In the genomic region with DNA sequence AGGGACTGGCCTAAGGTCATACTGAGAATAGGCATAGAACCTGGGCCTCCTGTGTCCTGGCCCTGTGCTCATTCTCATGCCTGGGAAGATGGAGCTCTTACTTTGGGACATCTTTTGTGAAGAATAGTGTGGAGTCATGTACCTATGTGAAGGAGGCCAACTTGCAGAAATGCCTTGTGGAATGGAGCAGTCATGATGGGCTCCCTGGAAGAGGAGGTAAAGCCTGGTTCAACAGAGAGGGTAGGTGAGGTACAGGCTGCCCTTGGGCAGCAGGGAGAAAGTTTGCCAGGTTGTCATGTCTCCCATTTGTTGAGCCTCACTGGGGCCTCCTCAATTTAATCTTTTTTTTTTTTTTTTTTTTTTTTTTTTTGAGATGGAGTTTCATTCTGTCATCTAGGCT, we compare ENCODE assay signal across 21 cellular contexts. TPM values are rescaled to one million over a fixed set of nuclear protein-coding genes. Genes with fewer than 3 reads are reported as not detected.
A peak's percentile ranks its signal among the peaks of the same experiment; 100 is the strongest.
DNase-seq lines count a peak whose midpoint lies in the region; ATAC-seq and TF ChIP-seq lines count a peak whose summit lies in the region.
"Had no signal": no experiment of that assay in that cellular context is flagged by ENCODE, and none has a peak within 500 bp of the region (broad histone marks: within the 10 kb centered on the region; RNA-seq: fewer than 3 reads in every experiment).

No MANE protein-coding gene starts in this region.

- POLR2A ChIA-PET in activated CD4-positive, alpha-beta memory T cell treated with anti-CD3 and anti-CD28 coated beads, Interleukin-2, amount 10 ng/mL, durations not matched to agents 7 days and 5 days (lab: Charles Lee): interaction anchor here (3.5 to 10.0 kb wide), 2 partner anchors 11 to 16 kb away, joined by 14 to 70 read pairs; partner anchors contain the start of gene MAPKAPK3
- POLR2A ChIA-PET in activated naive CD8-positive, alpha-beta T cell treated with anti-CD3 and anti-CD28 coated beads, Interleukin-2, amount 10 ng/mL, durations not matched to agents 7 days and 5 days (lab: Charles Lee): interaction anchor here (0.7 to 1.2 kb wide), 4 partner anchors 9 to 1315 kb away, joined by 3 to 11 read pairs (median 4); partner anchors contain the start of gene CISH
- POLR2A ChIA-PET in GM10248 (lab: Yijun Ruan, JAX): no interaction called here

- TF ChIP-seq CTCF in left ventricle myocardium inferior (IDR thresholded peaks at IDR 0.05; ENCODE audit: borderline replicate concordance) (no peak), neutrophil (IDR thresholded peaks at IDR 0.05) (no peak), GM10248 (IDR thresholded peaks at IDR 0.05; ENCODE audit: control extremely low read depth, extremely low read depth, low read depth, missing control alignments) (no peak)

- DNase-seq in left ventricle myocardium inferior: no peak
- no peak for DNase-seq in right cardiac atrium
- DNase-seq in activated CD4-positive, alpha-beta memory T cell treated with anti-CD3 and anti-CD28 coated beads, Interleukin-2, amount 10 ng/mL, durations not matched to agents 7 days and 5 days: no peak
- DNase-seq in activated naive CD8-positive, alpha-beta T cell treated with anti-CD3 and anti-CD28 coated beads, Interleukin-2, amount 10 ng/mL, durations not matched to agents 7 days and 5 days: no peak
- no peak for DNase-seq in GM10248 (ENCODE audit: extremely low spot score)
- DNase-seq in NCI-H1694 (lab: John Stamatoyannopoulos, UW): no peak
- no peak for DNase-seq in NCI-H187 treated with DMSO at 0.1 percent for 48 hours (lab: John Stamatoyannopoulos, UW)
- DNase-seq: ACHN, COR-L47, DMS 273 treated with DMSO at 0.1 percent for 48 hours, IMR-90, Karpas-422, NCI-H1048, NCI-H1436 treated with DMSO at 0.1 percent for 48 hours, NCI-H2081, NCI-H2171 treated with DMSO at 0.1 percent for 48 hours, NCI-H446 treated with DMSO at 0.1 percent for 48 hours, NCI-H69 had no signal

- H3K4me3 Mint-ChIP-seq in activated CD4-positive, alpha-beta memory T cell treated with anti-CD3 and anti-CD28 coated beads, Interleukin-2, amount 10 ng/mL, durations not matched to agents 7 days and 5 days: no peak overlapping the region
- no peak overlapping the region for H3K4me3 Mint-ChIP-seq in activated naive CD8-positive, alpha-beta T cell treated with anti-CD3 and anti-CD28 coated beads, Interleukin-2, amount 10 ng/mL, durations not matched to agents 7 days and 5 days

- CTCF ChIA-PET in activated CD4-positive, alpha-beta memory T cell treated with anti-CD3 and anti-CD28 coated beads, Interleukin-2, amount 10 ng/mL, durations not matched to agents 7 days and 5 days (lab: Charles Lee): interaction anchor here (0.7 to 1.6 kb wide), 3 partner anchors 19 to 20 kb away, joined by 3 to 4 read pairs (median 4); no protein-coding TSS in a partner anchor
- CTCF ChIA-PET in GM10248 (lab: Yijun Ruan, JAX): interaction anchor here (18.4 kb wide), 1 partner anchor 21 kb away, joined by 202 read pairs; the partner anchor contains the start of genes CISH and MAPKAPK3

- peaks cover 44% of the 10 kb centered on the region for H3K36me3 Mint-ChIP-seq in activated CD4-positive, alpha-beta memory T cell treated with anti-CD3 and anti-CD28 coated beads, Interleukin-2, amount 10 ng/mL, durations not matched to agents 7 days and 5 days (ENCODE audit: low read depth)
- peaks cover 33% of the 10 kb centered on the region for H3K36me3 Mint-ChIP-seq in activated naive CD8-positive, alpha-beta T cell treated with anti-CD3 and anti-CD28 coated beads, Interleukin-2, amount 10 ng/mL, durations not matched to agents 7 days and 5 days

- H3K27me3 Mint-ChIP-seq in activated CD4-positive, alpha-beta memory T cell treated with anti-CD3 and anti-CD28 coated beads, Interleukin-2, amount 10 ng/mL, durations not matched to agents 7 days and 5 days: no peaks in the 10 kb centered on the region
- no peaks in the 10 kb centered on the region for H3K27me3 Mint-ChIP-seq in activated naive CD8-positive, alpha-beta T cell treated with anti-CD3 and anti-CD28 coated beads, Interleukin-2, amount 10 ng/mL, durations not matched to agents 7 days and 5 days

- no peaks in the 10 kb centered on the region for H3K9me3 Mint-ChIP-seq in activated CD4-positive, alpha-beta memory T cell treated with anti-CD3 and anti-CD28 coated beads, Interleukin-2, amount 10 ng/mL, durations not matched to agents 7 days and 5 days
- no peaks in the 10 kb centered on the region for H3K9me3 Mint-ChIP-seq in activated naive CD8-positive, alpha-beta T cell treated with anti-CD3 and anti-CD28 coated beads, Interleukin-2, amount 10 ng/mL, durations not matched to agents 7 days and 5 days

- H3K9me3 ChIP-seq in left ventricle myocardium inferior (replicated peaks) (no peaks in the 10 kb centered on the region), right cardiac atrium (ENCODE audit: control insufficient read depth, low read length) (no peaks in the 10 kb centered on the region), neutrophil (no peaks in the 10 kb centered on the region)

- H3K27ac ChIP-seq in left ventricle myocardium inferior (replicated peaks) (peak overlapping the region; percentile 8), right cardiac atrium (ENCODE audit: low read length) (no peak overlapping the region), neutrophil (peak overlapping the region; percentile 60)
- H3K27ac ChIP-seq: C4-2B had no signal

- peak overlapping the region; percentile 11 for H3K27ac Mint-ChIP-seq in activated CD4-positive, alpha-beta memory T cell treated with anti-CD3 and anti-CD28 coated beads, Interleukin-2, amount 10 ng/mL, durations not matched to agents 7 days and 5 days
- peak overlapping the region; percentile 66 for H3K27ac Mint-ChIP-seq in activated naive CD8-positive, alpha-beta T cell treated with anti-CD3 and anti-CD28 coated beads, Interleukin-2, amount 10 ng/mL, durations not matched to agents 7 days and 5 days

- H3K4me3 ChIP-seq in left ventricle myocardium inferior: no peak overlapping the region
- no peak overlapping the region for H3K4me3 ChIP-seq in right cardiac atrium (ENCODE audit: low read length)
- H3K4me3 ChIP-seq in neutrophil (ENCODE audit: low read depth in 1 of 2, low read length in 1 of 2): no peak overlapping the region

- no peak for ATAC-seq in right cardiac atrium
- no peak for ATAC-seq in activated naive CD8-positive, alpha-beta T cell treated with anti-CD3 and anti-CD28 coated beads, Interleukin-2, amount 10 ng/mL, durations not matched to agents 7 days and 5 days (ENCODE audit: low read depth)
- ATAC-seq: Right ventricle myocardium inferior had no signal

- peaks cover 79% of the 10 kb centered on the region for H3K4me1 Mint-ChIP-seq in activated CD4-positive, alpha-beta memory T cell treated with anti-CD3 and anti-CD28 coated beads, Interleukin-2, amount 10 ng/mL, durations not matched to agents 7 days and 5 days
- H3K4me1 Mint-ChIP-seq in activated naive CD8-positive, alpha-beta T cell treated with anti-CD3 and anti-CD28 coated beads, Interleukin-2, amount 10 ng/mL, durations not matched to agents 7 days and 5 days: peaks cover 69% of the 10 kb centered on the region

- intact Hi-C loops in left ventricle myocardium inferior (cut with micrococcal nuclease) (no loop called here), right cardiac atrium (cut with DNase I) (no loop called here)

- H3K36me3 ChIP-seq in left ventricle myocardium inferior: peaks cover 1% of the 10 kb centered on the region
- H3K36me3 ChIP-seq in neutrophil: peaks cover 23% of the 10 kb centered on the region

- peaks cover 91% of the 10 kb centered on the region for H3K4me1 ChIP-seq in left ventricle myocardium inferior
- peaks cover 6% of the 10 kb centered on the region for H3K4me1 ChIP-seq in right cardiac atrium (ENCODE audit: control insufficient read depth, insufficient read depth, low read length)
- peaks cover 71 to 78% of the 10 kb centered on the region in 2 experiments for H3K4me1 ChIP-seq in neutrophil (ENCODE audit: control insufficient read depth in 1 of 2, insufficient read depth in 1 of 2, low read depth in 1 of 2, low read length in 1 of 2)

- H3K27me3 ChIP-seq in left ventricle myocardium inferior (ENCODE audit: low read depth) (no peaks in the 10 kb centered on the region), right cardiac atrium (ENCODE audit: control insufficient read depth, insufficient read depth) (no peaks in the 10 kb centered on the region), neutrophil (no peaks in the 10 kb centered on the region)

RNA-seq across cellular contexts. Expression of gene MAPKAPK3, which starts 18.1 kb away (rescaled TPM):
- total RNA-seq in left ventricle myocardium inferior: 359 TPM
- 100 to 1,000 TPM; 167 to 260 (median 225) TPM for total RNA-seq in right cardiac atrium
- polyA plus RNA-seq in right cardiac atrium: 181 TPM
- 100 to 1,000 TPM; 146 to 157 TPM for total RNA-seq in activated CD4-positive, alpha-beta memory T cell treated with anti-CD3 and anti-CD28 coated beads, Interleukin-2, amount 10 ng/mL, durations not matched to agents 7 days and 5 days
- 100 to 1,000 TPM; 176 to 195 TPM for total RNA-seq in activated naive CD8-positive, alpha-beta T cell treated with anti-CD3 and anti-CD28 coated beads, Interleukin-2, amount 10 ng/mL, durations not matched to agents 7 days and 5 days

RNA-seq across cellular contexts. Expression of gene CISH, which starts 23.5 kb away (rescaled TPM):
- total RNA-seq in left ventricle myocardium inferior (16.6 TPM), right cardiac atrium (10 to 100 TPM in 3 of 4 donors, 1 to 10 TPM in 1; 9.1 to 27.8 (median 11.2) TPM)
- polyA plus RNA-seq in right cardiac atrium: 8.0 TPM
- total RNA-seq in activated CD4-positive, alpha-beta memory T cell treated with anti-CD3 and anti-CD28 coated beads, Interleukin-2, amount 10 ng/mL, durations not matched to agents 7 days and 5 days: 100 to 1,000 TPM; 328 to 335 TPM
- total RNA-seq in activated naive CD8-positive, alpha-beta T cell treated with anti-CD3 and anti-CD28 coated beads, Interleukin-2, amount 10 ng/mL, durations not matched to agents 7 days and 5 days: 100 to 1,000 TPM; 365 to 400 TPM

RNA-seq across cellular contexts. Expression of gene DOCK3, which starts 39.7 kb away (rescaled TPM):
- total RNA-seq in left ventricle myocardium inferior: 3.9 TPM
- 1 to 10 TPM; 4.1 to 5.2 (median 4.6) TPM for total RNA-seq in right cardiac atrium
- 1.9 TPM for polyA plus RNA-seq in right cardiac atrium
- total RNA-seq in activated CD4-positive, alpha-beta memory T cell treated with anti-CD3 and anti-CD28 coated beads, Interleukin-2, amount 10 ng/mL, durations not matched to agents 7 days and 5 days: 1 to 10 TPM; 1.6 to 1.7 TPM
- total RNA-seq in activated naive CD8-positive, alpha-beta T cell treated with anti-CD3 and anti-CD28 coated beads, Interleukin-2, amount 10 ng/mL, durations not matched to agents 7 days and 5 days: 1 to 10 TPM; 3.3 to 3.4 TPM

Comparison
In these comparisons a context has a peak if more than half of its experiments do, and no peak if none do; other contexts are left out.
1. RNA of gene CISH, which starts 23.5 kb away (total RNA-seq): 365 to 400 TPM in activated naive CD8-positive, alpha-beta T cell treated with anti-CD3 and anti-CD28 coated beads, Interleukin-2, amount 10 ng/mL, durations not matched to agents 7 days and 5 days and 328 to 335 TPM in activated CD4-positive, alpha-beta memory T cell treated with anti-CD3 and anti-CD28 coated beads, Interleukin-2, amount 10 ng/mL, durations not matched to agents 7 days and 5 days; 16.6 TPM in left ventricle myocardium inferior (single experiment) and 9.1 to 27.8 TPM in right cardiac atrium; every median in the first group is over 10 times any median in the second.